Comparison of ENCODE assay signal across 19 cellular contexts in the genomic region with DNA sequence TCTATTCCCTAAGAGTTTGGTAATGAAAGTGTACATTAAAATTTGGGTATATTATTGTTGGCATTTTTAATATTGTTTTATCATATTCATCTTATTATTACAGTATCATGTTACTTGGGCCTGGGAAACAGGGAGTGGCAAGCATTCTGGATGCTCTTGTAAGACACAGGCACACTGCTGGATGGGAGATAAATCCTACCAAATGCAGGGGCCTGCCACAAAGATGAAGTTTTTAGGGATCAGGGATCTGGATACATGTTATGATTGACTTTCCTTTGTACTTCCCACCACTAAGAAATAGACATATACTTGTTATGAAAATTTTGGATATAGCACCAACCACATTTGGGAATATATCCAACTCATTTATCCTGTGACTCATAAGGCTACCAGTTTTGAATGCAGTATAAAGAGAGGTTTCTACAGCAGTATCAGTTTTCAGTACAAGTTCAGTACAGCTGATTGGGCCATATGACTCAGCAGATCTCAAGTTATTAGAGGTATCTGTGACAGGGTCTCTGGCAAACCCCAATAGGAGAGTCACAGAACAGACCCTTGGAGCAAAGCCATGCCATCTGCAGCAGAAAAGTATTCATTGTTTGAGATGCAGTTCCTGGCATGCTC.
DNase-seq lines count a peak whose midpoint lies in the region; ATAC-seq, FAIRE-seq and TF ChIP-seq lines count a peak whose summit lies in the region.
"Had no signal": no experiment of that assay in that cellular context is flagged by ENCODE, and none has a peak within 500 bp of the region (broad histone marks: within the 10 kb centered on the region; RNA-seq: fewer than 3 reads in every experiment).

No MANE protein-coding gene starts in this region.

- H3K9me3 Mint-ChIP-seq in MCF 10A (ENCODE audit: unreplicated experiment): no peaks in the 10 kb centered on the region
- H3K9me3 Mint-ChIP-seq in naive thymus-derived CD4-positive, alpha-beta T cell: peaks cover 0 to 6% (median 0%) of the 10 kb centered on the region in 11 donors
- H3K9me3 Mint-ChIP-seq: activated B cell treated with CpG ODN at 0.5 μM for 24 hours had no signal

- no peak overlapping the region for H3K4me3 Mint-ChIP-seq in MCF 10A (ENCODE audit: unreplicated experiment)
- no peak overlapping the region for H3K4me3 Mint-ChIP-seq in naive thymus-derived CD4-positive, alpha-beta T cell
- H3K4me3 Mint-ChIP-seq: activated B cell treated with CpG ODN at 0.5 μM for 24 hours had no signal

- no peaks in the 10 kb centered on the region for H3K4me1 ChIP-seq in breast epithelium
- no peaks in the 10 kb centered on the region for H3K4me1 ChIP-seq in naive thymus-derived CD4-positive, alpha-beta T cell (ENCODE audit: control insufficient read depth in 2 of 2, insufficient read depth in 2 of 2, low read length in 2 of 2)
- H3K4me1 ChIP-seq: upper lobe of right lung had no signal

- CTCF ChIA-PET in MCF 10A (lab: Yijun Ruan, JAX): no interaction called here
- CTCF ChIA-PET in naive thymus-derived CD4-positive, alpha-beta T cell (lab: Charles Lee): no interaction called here

- no peaks in the 10 kb centered on the region for H3K9me3 ChIP-seq in breast epithelium
- no peaks in the 10 kb centered on the region for H3K9me3 ChIP-seq in naive thymus-derived CD4-positive, alpha-beta T cell (ENCODE audit: control insufficient read depth in 2 of 3, low read length in 3 of 3)
- H3K9me3 ChIP-seq: upper lobe of right lung had no signal

- POLR2A ChIA-PET in MCF 10A (lab: Yijun Ruan, JAX): no interaction called here
- POLR2A ChIA-PET in naive thymus-derived CD4-positive, alpha-beta T cell (lab: Charles Lee): no interaction called here

- peaks cover 0 to 4% of the 10 kb centered on the region in 2 donors for H3K27me3 ChIP-seq in breast epithelium
- no peaks in the 10 kb centered on the region for H3K27me3 ChIP-seq in naive thymus-derived CD4-positive, alpha-beta T cell (ENCODE audit: control insufficient read depth in 2 of 2, insufficient read depth in 2 of 2, low read length in 2 of 2)
- H3K27me3 ChIP-seq: upper lobe of right lung had no signal

- intact Hi-C loops in MCF 10A (cut with micrococcal nuclease): no loop called here
- intact Hi-C loops in breast epithelium (cut with DNase I; ENCODE audit: low total_unique reads): no loop called here
- intact Hi-C loops in naive thymus-derived CD4-positive, alpha-beta T cell (cut with micrococcal nuclease): no loop called here

- H3K27me3 Mint-ChIP-seq in MCF 10A (ENCODE audit: insufficient read depth, unreplicated experiment): no peaks in the 10 kb centered on the region
- peaks cover 0 to 6% (median 3%) of the 10 kb centered on the region in 5 donors for H3K27me3 Mint-ChIP-seq in naive thymus-derived CD4-positive, alpha-beta T cell
- H3K27me3 Mint-ChIP-seq: progenitor cell of endocrine pancreas had no signal

- DNase-seq in MCF 10A (ENCODE audit: unreplicated experiment): peak; percentile 78
- DNase-seq in breast epithelium (ENCODE audit: low spot score in 2 of 2): no peak
- peak; percentile 63 for DNase-seq in fibroblast of peridontal ligament (ENCODE audit: extremely low read depth)
- no peak for DNase-seq in NCI-H2107 treated with DMSO at 0.1 percent for 48 hours (lab: John Stamatoyannopoulos, UW; ENCODE audit: unreplicated experiment)
- DNase-seq in HTR-8/SVneo (ENCODE audit: insufficient read length, low spot score): no peak
- DNase-seq in activated naive CD4-positive, alpha-beta T cell (lab: John Stamatoyannopoulos, UW): no peak
- DNase-seq in naive thymus-derived CD4-positive, alpha-beta T cell: no peak
- DNase-seq: ACHN; activated B cell treated with CpG ODN at 0.5 μM for 24 hours; activated gamma-delta T cell; aorta; foreskin melanocyte; left ventricle myocardium superior; PC-9; stimulated activated naive CD4-positive, alpha-beta T cell treated with Interleukin-2 at 50 U/mL for 16 hours; SW 1271; upper lobe of right lung had no signal

- no peak for TF ChIP-seq CTCF in MCF 10A (IDR thresholded peaks at IDR 0.05; ENCODE audit: unreplicated experiment)
- TF ChIP-seq CTCF in breast epithelium (IDR thresholded peaks at IDR 0.05): no peak

- FAIRE-seq in HTR-8/SVneo (lab: Jason Lieb, UNC): no peak

- no peak overlapping the region for H3K4me3 ChIP-seq in breast epithelium
- H3K4me3 ChIP-seq in naive thymus-derived CD4-positive, alpha-beta T cell (ENCODE audit: low read length): no peak overlapping the region
- H3K4me3 ChIP-seq: PC-9, upper lobe of right lung had no signal

- no peaks in the 10 kb centered on the region for H3K36me3 ChIP-seq in breast epithelium
- no peaks in the 10 kb centered on the region for H3K36me3 ChIP-seq in naive thymus-derived CD4-positive, alpha-beta T cell (ENCODE audit: control insufficient read depth in 2 of 3, insufficient read depth in 3 of 3, low read length in 3 of 3)
- H3K36me3 ChIP-seq: upper lobe of right lung had no signal

- no peak overlapping the region for H3K27ac Mint-ChIP-seq in MCF 10A (ENCODE audit: low read depth, unreplicated experiment)
- no peak overlapping the region for H3K27ac Mint-ChIP-seq in naive thymus-derived CD4-positive, alpha-beta T cell
- H3K27ac Mint-ChIP-seq: activated B cell treated with CpG ODN at 0.5 μM for 24 hours, progenitor cell of endocrine pancreas had no signal

- peaks cover 24% of the 10 kb centered on the region for H3K4me1 Mint-ChIP-seq in MCF 10A (ENCODE audit: insufficient read depth, unreplicated experiment)
- H3K4me1 Mint-ChIP-seq in naive thymus-derived CD4-positive, alpha-beta T cell: no peaks in the 10 kb centered on the region
- H3K4me1 Mint-ChIP-seq: activated B cell treated with CpG ODN at 0.5 μM for 24 hours had no signal

- no TSS peak for BruUV-seq in MCF 10A (replicated peaks; lab: Mats Ljungman, UMichigan)

- no peak for TF ChIP-seq POLR2A in breast epithelium (IDR thresholded peaks at IDR 0.05)

- ATAC-seq in SK-N-SH treated with all-trans-retinoic acid at 6 μM for 48 hours: peak; percentile 81
- no peak for ATAC-seq in naive thymus-derived CD4-positive, alpha-beta T cell
- ATAC-seq: left ventricle myocardium superior, upper lobe of right lung had no signal

- H3K36me3 Mint-ChIP-seq in MCF 10A (ENCODE audit: insufficient read depth, unreplicated experiment): peaks cover 5% of the 10 kb centered on the region
- H3K36me3 Mint-ChIP-seq in naive thymus-derived CD4-positive, alpha-beta T cell: no peaks in the 10 kb centered on the region

- no peak overlapping the region for H3K27ac ChIP-seq in breast epithelium
- H3K27ac ChIP-seq in naive thymus-derived CD4-positive, alpha-beta T cell (ENCODE audit: low read depth, low read length): no peak overlapping the region
- H3K27ac ChIP-seq: PC-9, upper lobe of right lung had no signal

TF ChIP-seq in SK-N-SH treated with all-trans-retinoic acid at 6 μM for 48 hours, 23 proteins besides CTCF, POLR2A, EP300 and RAD21:
- TF ChIP-seq CSDC2 (CRISPR knock-in tag; IDR thresholded peaks at IDR 0.05): no peak
- TF ChIP-seq ISL1 (CRISPR knock-in tag; IDR thresholded peaks at IDR 0.05): 0 out of 2 replicates have a peak, but pooled peaks have one; percentile 7
TF ChIP-seq in SK-N-SH treated with all-trans-retinoic acid at 6 μM for 48 hours: peak in this region for 1.

Comparison
In these comparisons a context has a peak if more than half of its experiments do, and no peak if none do; other contexts are left out.
1. DNase-seq: peak in MCF 10A (single experiment) and fibroblast of peridontal ligament (single experiment); none in breast epithelium (0 of 2), NCI-H2107 treated with DMSO at 0.1 percent for 48 hours (single experiment), HTR-8/SVneo (single experiment), activated naive CD4-positive, alpha-beta T cell (0 of 4) and naive thymus-derived CD4-positive, alpha-beta T cell (0 of 9).